In genomic region chr6:8639928-8640649, GRCh38 we compare ENCODE assay signal across 8 cellular contexts.
"Had no signal": no experiment of that assay in that cellular context is flagged by ENCODE, and none has a peak within 500 bp of the region (broad histone marks: within the 10 kb centered on the region; RNA-seq: fewer than 3 reads in every experiment).

No MANE protein-coding gene starts in this region.

- H3K27me3 Mint-ChIP-seq: IgD-negative memory B cell had no signal

- H3K36me3 ChIP-seq: HAP-1 had no signal

- ATAC-seq: HCT116 had no signal

- H3K4me1 ChIP-seq: HAP-1 had no signal

- DNase-seq: GM23248, GOT3, H7, HFFc6, KBM-7 had no signal

- H3K4me1 Mint-ChIP-seq: IgD-negative memory B cell had no signal

- H3K9me3 ChIP-seq: HAP-1 had no signal

- H3K27ac Mint-ChIP-seq: HFFc6, IgD-negative memory B cell had no signal

- H3K4me3 Mint-ChIP-seq: HFFc6 had no signal

- H3K9ac ChIP-seq: GM23248 had no signal

- H3K27ac ChIP-seq: GM23248 had no signal

- H3K4me3 ChIP-seq: GM23248, HAP-1 had no signal
